1 cellular context compared by ENCODE assay signal in the genomic region with DNA sequence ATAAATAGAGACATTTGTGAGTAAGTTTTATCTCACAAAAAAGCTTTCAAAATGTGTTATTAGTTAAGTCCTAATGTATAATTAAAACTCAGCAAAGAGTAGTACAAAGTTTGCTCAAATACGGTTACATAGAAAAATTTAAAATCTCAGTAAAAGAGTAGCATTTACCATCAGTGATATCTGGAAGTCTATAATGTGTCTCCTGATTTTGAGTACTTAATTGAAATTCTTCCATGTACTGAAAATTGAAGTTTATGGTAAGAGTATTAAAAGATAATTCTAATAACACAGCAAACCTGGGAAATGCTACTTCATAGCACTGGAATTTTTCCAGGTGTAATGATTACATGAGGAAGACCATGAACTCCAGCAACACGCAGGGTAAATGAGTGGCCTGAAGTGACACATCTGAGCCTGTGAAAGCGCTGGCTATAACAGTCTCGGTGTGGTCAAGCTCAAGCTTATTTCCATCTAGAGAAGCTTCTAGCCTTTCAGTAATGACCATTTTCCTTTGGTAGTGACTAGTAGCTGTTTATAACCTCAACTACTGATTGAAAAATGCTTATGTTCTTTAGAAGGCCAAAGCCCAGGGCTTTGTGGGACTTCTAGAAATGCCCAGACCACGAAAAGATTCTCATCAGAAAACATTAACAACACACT.
TF ChIP-seq lines count a peak whose summit lies in the region.

No MANE protein-coding gene starts in this region.

TF ChIP-seq in A549, 52 proteins besides CTCF, POLR2A, EP300 and RAD21 (continued from another document):
- TF ChIP-seq ZC3H11A (IDR thresholded peaks at IDR 0.05) (no peak), JUNB (IDR thresholded peaks at IDR 0.05) (no peak), RCOR1 (IDR thresholded peaks at IDR 0.05; ENCODE audit: low read depth, low read length) (no peak), TP53 (CRISPR knock-in tag; IDR thresholded peaks at IDR 0.05) (no peak), CBX8 (IDR thresholded peaks at IDR 0.05) (no peak), CHD2 (IDR thresholded peaks at IDR 0.05; ENCODE audit: low read length, partially characterized antibody) (no peak), HOXB5 (CRISPR knock-in tag; IDR thresholded peaks at IDR 0.05) (no peak), FOSL2 (IDR thresholded peaks at IDR 0.05) (no peak), FOSL2 (CRISPR knock-in tag; IDR thresholded peaks at IDR 0.05) (no peak), EHF (CRISPR knock-in tag; IDR thresholded peaks at IDR 0.05) (no peak), HEYL (CRISPR knock-in tag; IDR thresholded peaks at IDR 0.05) (no peak), KDM1A (IDR thresholded peaks at IDR 0.05; ENCODE audit: low read depth) (no peak)
- TF ChIP-seq, protein P1, sequence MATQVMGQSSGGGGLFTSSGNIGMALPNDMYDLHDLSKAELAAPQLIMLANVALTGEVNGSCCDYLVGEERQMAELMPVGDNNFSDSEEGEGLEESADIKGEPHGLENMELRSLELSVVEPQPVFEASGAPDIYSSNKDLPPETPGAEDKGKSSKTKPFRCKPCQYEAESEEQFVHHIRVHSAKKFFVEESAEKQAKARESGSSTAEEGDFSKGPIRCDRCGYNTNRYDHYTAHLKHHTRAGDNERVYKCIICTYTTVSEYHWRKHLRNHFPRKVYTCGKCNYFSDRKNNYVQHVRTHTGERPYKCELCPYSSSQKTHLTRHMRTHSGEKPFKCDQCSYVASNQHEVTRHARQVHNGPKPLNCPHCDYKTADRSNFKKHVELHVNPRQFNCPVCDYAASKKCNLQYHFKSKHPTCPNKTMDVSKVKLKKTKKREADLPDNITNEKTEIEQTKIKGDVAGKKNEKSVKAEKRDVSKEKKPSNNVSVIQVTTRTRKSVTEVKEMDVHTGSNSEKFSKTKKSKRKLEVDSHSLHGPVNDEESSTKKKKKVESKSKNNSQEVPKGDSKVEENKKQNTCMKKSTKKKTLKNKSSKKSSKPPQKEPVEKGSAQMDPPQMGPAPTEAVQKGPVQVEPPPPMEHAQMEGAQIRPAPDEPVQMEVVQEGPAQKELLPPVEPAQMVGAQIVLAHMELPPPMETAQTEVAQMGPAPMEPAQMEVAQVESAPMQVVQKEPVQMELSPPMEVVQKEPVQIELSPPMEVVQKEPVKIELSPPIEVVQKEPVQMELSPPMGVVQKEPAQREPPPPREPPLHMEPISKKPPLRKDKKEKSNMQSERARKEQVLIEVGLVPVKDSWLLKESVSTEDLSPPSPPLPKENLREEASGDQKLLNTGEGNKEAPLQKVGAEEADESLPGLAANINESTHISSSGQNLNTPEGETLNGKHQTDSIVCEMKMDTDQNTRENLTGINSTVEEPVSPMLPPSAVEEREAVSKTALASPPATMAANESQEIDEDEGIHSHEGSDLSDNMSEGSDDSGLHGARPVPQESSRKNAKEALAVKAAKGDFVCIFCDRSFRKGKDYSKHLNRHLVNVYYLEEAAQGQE (IDR thresholded peaks at IDR 0.05) = no peak
- TF ChIP-seq, protein P2, sequence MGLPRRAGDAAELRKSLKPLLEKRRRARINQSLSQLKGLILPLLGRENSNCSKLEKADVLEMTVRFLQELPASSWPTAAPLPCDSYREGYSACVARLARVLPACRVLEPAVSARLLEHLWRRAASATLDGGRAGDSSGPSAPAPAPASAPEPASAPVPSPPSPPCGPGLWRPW (IDR thresholded peaks at IDR 0.05) = no peak
